23 cellular contexts compared by ENCODE assay signal in the genomic region with DNA sequence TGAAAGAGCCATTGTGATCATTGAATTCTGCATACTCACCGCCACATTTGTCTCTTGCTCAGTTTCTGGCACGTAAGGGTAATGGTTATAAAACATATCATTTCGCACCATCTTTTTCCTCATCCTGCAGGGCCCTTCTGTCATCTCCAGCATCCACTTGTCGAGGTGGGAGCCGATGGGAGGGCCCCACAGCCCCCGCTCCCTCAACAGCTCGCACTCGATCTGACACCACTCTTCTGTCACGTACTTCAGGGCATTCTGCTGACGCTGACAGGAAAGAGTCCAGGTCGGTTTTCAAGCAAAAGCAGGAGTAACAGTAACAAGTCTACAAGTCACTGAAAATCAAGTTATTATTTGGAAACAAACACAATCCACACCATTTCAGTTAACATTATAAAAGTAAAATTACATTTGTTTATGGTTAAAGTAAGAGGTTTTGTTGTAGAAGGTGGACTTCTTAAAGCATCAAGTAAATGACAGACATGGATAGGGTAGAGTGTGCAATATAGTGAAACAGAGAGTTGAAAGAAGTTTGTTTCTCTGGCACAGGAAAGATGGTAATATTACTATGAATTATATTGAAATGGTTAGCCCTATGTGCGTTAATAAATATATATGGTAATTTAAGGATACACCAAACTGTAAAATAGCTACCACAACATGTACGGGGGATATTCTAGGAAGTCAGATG.
DNase-seq lines count a peak whose midpoint lies in the region; ATAC-seq, FAIRE-seq and TF ChIP-seq lines count a peak whose summit lies in the region.
"Had no signal": no experiment of that assay in that cellular context is flagged by ENCODE, and none has a peak within 500 bp of the region (broad histone marks: within the 10 kb centered on the region; RNA-seq: fewer than 3 reads in every experiment).

No MANE protein-coding gene starts in this region.

- no peaks in the 10 kb centered on the region for H3K36me3 Mint-ChIP-seq in activated T-helper 1 cell treated with anti-CD3 and anti-CD28 coated beads, Interleukin-12 subunit alpha, Interleukin-12 subunit beta, Interleukin-2, Interleukin-4 antibody, amounts not matched to agents 30 ng/mL and 10 ng/mL and 1 ng/mL, durations not matched to agents 14 hours and 24 hours and 36 hours (ENCODE audit: low read depth)
- H3K36me3 Mint-ChIP-seq: CD4-positive, CD25-positive, alpha-beta regulatory T cell had no signal

- no peaks in the 10 kb centered on the region for H3K4me1 Mint-ChIP-seq in activated T-helper 1 cell treated with anti-CD3 and anti-CD28 coated beads, Interleukin-12 subunit alpha, Interleukin-12 subunit beta, Interleukin-2, Interleukin-4 antibody, amounts not matched to agents 30 ng/mL and 10 ng/mL and 1 ng/mL, durations not matched to agents 14 hours and 24 hours and 36 hours (ENCODE audit: low read depth)
- H3K4me1 Mint-ChIP-seq: CD4-positive, CD25-positive, alpha-beta regulatory T cell; GM23338; H9 had no signal

- peak; percentile 59 for DNase-seq in Right ventricle myocardium superior
- DNase-seq in cardiac septum (ENCODE audit: low spot score), result no peak
- peak; percentile 38 to 80 (median 52) for DNase-seq in heart left ventricle
- no peak for DNase-seq in activated T-helper 1 cell treated with anti-CD3 and anti-CD28 coated beads, Interleukin-12 subunit alpha, Interleukin-12 subunit beta, Interleukin-2, Interleukin-4 antibody, amounts not matched to agents 30 ng/mL and 10 ng/mL and 1 ng/mL, durations not matched to agents 14 hours and 24 hours and 36 hours (ENCODE audit: low spot score)
- DNase-seq in NOMO-1 treated with dmso at 0.1 percent for 144 hours (lab: John Stamatoyannopoulos, UW; ENCODE audit: unreplicated experiment), result no peak
- no peak for DNase-seq in OCI-M1 (lab: John Stamatoyannopoulos, UW)
- DNase-seq: CD4-positive, CD25-positive, alpha-beta regulatory T cell; DMS153; H9; IMR-90; KG1; MM.1S; NCI-H1417 treated with DMSO at 0.1 percent for 48 hours; NCI-H187; NCI-H2081 treated with DMSO at 0.1 percent for 48 hours; NCI-H446; NCI-H524 treated with DMSO at 0.1 percent for 48 hours; NCI-H774; PC-9; SHP77 had no signal

- no peak overlapping the region for H3K4me3 Mint-ChIP-seq in activated T-helper 1 cell treated with anti-CD3 and anti-CD28 coated beads, Interleukin-12 subunit alpha, Interleukin-12 subunit beta, Interleukin-2, Interleukin-4 antibody, amounts not matched to agents 30 ng/mL and 10 ng/mL and 1 ng/mL, durations not matched to agents 14 hours and 24 hours and 36 hours
- H3K4me3 Mint-ChIP-seq: GM23338, H9 had no signal

- H3K36me3 ChIP-seq in heart left ventricle, result peaks cover 0 to 83% (median 73%) of the 10 kb centered on the region in 9 donors

- peak; percentile 68 for FAIRE-seq in islet of Langerhans (lab: Jason Lieb, UNC)

- H3K27ac ChIP-seq in heart left ventricle, result peak overlapping the region in 8 of 12 donors; percentile 10 to 61 (median 56)
- H3K27ac ChIP-seq: BLaER1, PC-9 had no signal

- no peak for TF ChIP-seq CTCF in heart left ventricle (IDR thresholded peaks at IDR 0.05)

- H3K4me1 ChIP-seq in heart left ventricle, result peaks cover 0 to 4% (median 0%) of the 10 kb centered on the region in 12 donors
- H3K4me1 ChIP-seq: BLaER1 had no signal

- no peaks in the 10 kb centered on the region for H3K9me3 ChIP-seq in heart left ventricle
- H3K9me3 ChIP-seq: BLaER1 had no signal

- no peaks in the 10 kb centered on the region for H3K27me3 ChIP-seq in heart left ventricle
- H3K27me3 ChIP-seq: BLaER1 had no signal

- intact Hi-C loops in Right ventricle myocardium superior (cut with DNase I), result no loop called here
- intact Hi-C loops in cardiac septum (cut with DNase I), result no loop called here
- intact Hi-C loops in heart left ventricle (cut with DNase I), result no loop called here
- intact Hi-C loops in activated T-helper 1 cell treated with anti-CD3 and anti-CD28 coated beads, Interleukin-12 subunit alpha, Interleukin-12 subunit beta, Interleukin-2, Interleukin-4 antibody, amounts not matched to agents 30 ng/mL and 10 ng/mL and 1 ng/mL, durations not matched to agents 14 hours and 24 hours and 36 hours (cut with micrococcal nuclease), result no loop called here

- 49 to 60% (median 58%) methylated on average over 13 of the region's 13 CpGs for WGBS in heart left ventricle, 4 donors

- peak overlapping the region in 3 of 12 donors; percentile 3 to 21 (median 11) for H3K4me3 ChIP-seq in heart left ventricle
- H3K4me3 ChIP-seq: BLaER1, GM23338, PC-9 had no signal

- no peak for TF ChIP-seq POLR2A in heart left ventricle (IDR thresholded peaks at IDR 0.05)

- H3K9me3 Mint-ChIP-seq in activated T-helper 1 cell treated with anti-CD3 and anti-CD28 coated beads, Interleukin-12 subunit alpha, Interleukin-12 subunit beta, Interleukin-2, Interleukin-4 antibody, amounts not matched to agents 30 ng/mL and 10 ng/mL and 1 ng/mL, durations not matched to agents 14 hours and 24 hours and 36 hours, result no peaks in the 10 kb centered on the region
- H3K9me3 Mint-ChIP-seq: GM23338, H9 had no signal

- ATAC-seq in Right ventricle myocardium superior (ENCODE audit: poor library complexity), result peak; percentile 96
- peak; percentile 91 to 98 (median 97) for ATAC-seq in heart left ventricle
- ATAC-seq: GM23338 had no signal

- no peak overlapping the region for H3K27ac Mint-ChIP-seq in activated T-helper 1 cell treated with anti-CD3 and anti-CD28 coated beads, Interleukin-12 subunit alpha, Interleukin-12 subunit beta, Interleukin-2, Interleukin-4 antibody, amounts not matched to agents 30 ng/mL and 10 ng/mL and 1 ng/mL, durations not matched to agents 14 hours and 24 hours and 36 hours
- H3K27ac Mint-ChIP-seq: CD4-positive, CD25-positive, alpha-beta regulatory T cell; GM23338 had no signal

- H3K27me3 Mint-ChIP-seq in activated T-helper 1 cell treated with anti-CD3 and anti-CD28 coated beads, Interleukin-12 subunit alpha, Interleukin-12 subunit beta, Interleukin-2, Interleukin-4 antibody, amounts not matched to agents 30 ng/mL and 10 ng/mL and 1 ng/mL, durations not matched to agents 14 hours and 24 hours and 36 hours (ENCODE audit: insufficient read depth), result peaks cover 2% of the 10 kb centered on the region
- H3K27me3 Mint-ChIP-seq: CD4-positive, CD25-positive, alpha-beta regulatory T cell had no signal

Comparison
In these comparisons a context has a peak if more than half of its experiments do, and no peak if none do; other contexts are left out.
1. DNase-seq: peak in Right ventricle myocardium superior (single experiment) and heart left ventricle (5 of 5); none in cardiac septum (single experiment), activated T-helper 1 cell treated with anti-CD3 and anti-CD28 coated beads, Interleukin-12 subunit alpha, Interleukin-12 subunit beta, Interleukin-2, Interleukin-4 antibody, amounts not matched to agents 30 ng/mL and 10 ng/mL and 1 ng/mL, durations not matched to agents 14 hours and 24 hours and 36 hours (single experiment), NOMO-1 treated with dmso at 0.1 percent for 144 hours (single experiment) and OCI-M1 (single experiment).